In genomic region chr7:145106001-145106400, GRCh38 we compare ENCODE assay signal across 12 cellular contexts.
DNase-seq lines count a peak whose midpoint lies in the region; ATAC-seq and TF ChIP-seq lines count a peak whose summit lies in the region.
"Had no signal": no experiment of that assay in that cellular context is flagged by ENCODE, and none has a peak within 500 bp of the region (broad histone marks: within the 10 kb centered on the region; RNA-seq: fewer than 3 reads in every experiment).

No MANE protein-coding gene starts in this region.

- H3K4me1 ChIP-seq in mammary epithelial cell (ENCODE audit: insufficient read depth, low read length) (no peaks in the 10 kb centered on the region), left ventricle myocardium inferior (no peaks in the 10 kb centered on the region)
- H3K4me1 ChIP-seq: A549, sigmoid colon had no signal

- H3K4me3 ChIP-seq in mammary epithelial cell (replicated peaks in 1 of 3; ENCODE audit: insufficient read depth in 1 of 3, low read depth in 2 of 3, low read length in 3 of 3), result no peak overlapping the region
- no peak overlapping the region for H3K4me3 ChIP-seq in left ventricle myocardium inferior
- H3K4me3 ChIP-seq: A549, sigmoid colon had no signal

- dilution Hi-C loops in mammary epithelial cell (cut with HindIII; ENCODE audit: low sequenced_read_pairs), result no loop called here

- no peaks in the 10 kb centered on the region for H3K79me2 ChIP-seq in mammary epithelial cell (ENCODE audit: insufficient read depth, low read length)

- DNase-seq in MCF 10A (ENCODE audit: unreplicated experiment) (peak; percentile 61), mammary epithelial cell (no peak), NCI-H69 (lab: John Stamatoyannopoulos, UW) (peak; percentile 98), left ventricle myocardium inferior (peak; percentile 31), OCI-M1 (lab: John Stamatoyannopoulos, UW) (no peak), foreskin melanocyte (no peak)
- DNase-seq in activated T-cell treated with anti-CD3 and anti-CD28 coated beads, Interleukin-2, amount 50 U/mL, for 24 hours, result no peak
- DNase-seq: activated naive CD8-positive, alpha-beta T cell treated with anti-CD3 and anti-CD28 coated beads, Interleukin-2, amount 50 U/mL, for 24 hours; cortex of kidney; sigmoid colon had no signal

- BruUV-seq in MCF 10A (replicated peaks; lab: Mats Ljungman, UMichigan) (no TSS peak), mammary epithelial cell (replicated peaks; lab: Mats Ljungman, UMichigan) (no TSS peak)

- H3K27ac Mint-ChIP-seq in MCF 10A (ENCODE audit: low read depth, unreplicated experiment), result peak overlapping the region; percentile 20
- H3K27ac Mint-ChIP-seq in activated T-cell treated with anti-CD3 and anti-CD28 coated beads, Interleukin-2, amount 50 U/mL, for 24 hours, result no peak overlapping the region
- H3K27ac Mint-ChIP-seq: activated naive CD8-positive, alpha-beta T cell treated with anti-CD3 and anti-CD28 coated beads, Interleukin-2, amount 50 U/mL, for 24 hours had no signal

- H3K9me3 ChIP-seq in mammary epithelial cell (replicated peaks; ENCODE audit: insufficient read depth, low read length) (no peaks in the 10 kb centered on the region), left ventricle myocardium inferior (replicated peaks) (peaks cover 11% of the 10 kb centered on the region)
- H3K9me3 ChIP-seq: A549, sigmoid colon had no signal

- 0% methylated on average over 1 of the region's 1 CpG for WGBS in mammary epithelial cell (ENCODE audit: low coverage, missing lambda C conversion rate)

- H3K27ac ChIP-seq in mammary epithelial cell (ENCODE audit: insufficient read depth, low read depth, low read length) (no peak overlapping the region), left ventricle myocardium inferior (replicated peaks) (peak overlapping the region; percentile 31)
- H3K27ac ChIP-seq: A549, sigmoid colon had no signal

- peaks cover 16% of the 10 kb centered on the region for H3K4me1 Mint-ChIP-seq in MCF 10A (ENCODE audit: insufficient read depth, unreplicated experiment)
- no peaks in the 10 kb centered on the region for H3K4me1 Mint-ChIP-seq in activated T-cell treated with anti-CD3 and anti-CD28 coated beads, Interleukin-2, amount 50 U/mL, for 24 hours (ENCODE audit: low read depth)
- H3K4me1 Mint-ChIP-seq: activated naive CD8-positive, alpha-beta T cell treated with anti-CD3 and anti-CD28 coated beads, Interleukin-2, amount 50 U/mL, for 24 hours had no signal

- no peak overlapping the region for H3K4me2 ChIP-seq in mammary epithelial cell (ENCODE audit: insufficient read depth, low read depth, low read length)
- H3K4me2 ChIP-seq: A549 had no signal

- no peak overlapping the region for H3K9ac ChIP-seq in mammary epithelial cell (ENCODE audit: insufficient read depth, low read length)

- peaks cover 20% of the 10 kb centered on the region for H3K27me3 Mint-ChIP-seq in MCF 10A (ENCODE audit: insufficient read depth, unreplicated experiment)
- no peaks in the 10 kb centered on the region for H3K27me3 Mint-ChIP-seq in activated T-cell treated with anti-CD3 and anti-CD28 coated beads, Interleukin-2, amount 50 U/mL, for 24 hours
- H3K27me3 Mint-ChIP-seq: activated naive CD8-positive, alpha-beta T cell treated with anti-CD3 and anti-CD28 coated beads, Interleukin-2, amount 50 U/mL, for 24 hours had no signal

- no peak overlapping the region for H3K4me3 Mint-ChIP-seq in MCF 10A (ENCODE audit: unreplicated experiment)
- no peak overlapping the region for H3K4me3 Mint-ChIP-seq in activated T-cell treated with anti-CD3 and anti-CD28 coated beads, Interleukin-2, amount 50 U/mL, for 24 hours
- H3K4me3 Mint-ChIP-seq: activated naive CD8-positive, alpha-beta T cell treated with anti-CD3 and anti-CD28 coated beads, Interleukin-2, amount 50 U/mL, for 24 hours had no signal

- no peaks in the 10 kb centered on the region for H3K36me3 Mint-ChIP-seq in MCF 10A (ENCODE audit: insufficient read depth, unreplicated experiment)
- no peaks in the 10 kb centered on the region for H3K36me3 Mint-ChIP-seq in activated T-cell treated with anti-CD3 and anti-CD28 coated beads, Interleukin-2, amount 50 U/mL, for 24 hours (ENCODE audit: low read depth)

- H3K9me3 Mint-ChIP-seq in MCF 10A (ENCODE audit: unreplicated experiment), result peaks cover 7% of the 10 kb centered on the region
- H3K9me3 Mint-ChIP-seq in activated T-cell treated with anti-CD3 and anti-CD28 coated beads, Interleukin-2, amount 50 U/mL, for 24 hours, result peaks cover 7% of the 10 kb centered on the region

- CTCF ChIA-PET in MCF 10A (lab: Yijun Ruan, JAX), result interaction anchor here (0.7 kb wide), 1 partner anchor 1461 kb away, joined by 3 read pairs; no protein-coding TSS in a partner anchor
- CTCF ChIA-PET in mammary epithelial cell (lab: Charles Lee; ENCODE audit: low non-redundant PET), result no interaction called here

- H3K27me3 ChIP-seq in mammary epithelial cell (ENCODE audit: insufficient read depth, low read length) (no peaks in the 10 kb centered on the region), left ventricle myocardium inferior (ENCODE audit: low read depth) (no peaks in the 10 kb centered on the region)
- H3K27me3 ChIP-seq: sigmoid colon had no signal

- no peaks in the 10 kb centered on the region for H4K20me1 ChIP-seq in mammary epithelial cell (ENCODE audit: insufficient read depth, low read length)

- no peak for TF ChIP-seq CTCF in MCF 10A (IDR thresholded peaks at IDR 0.05; ENCODE audit: unreplicated experiment)
- no peak for TF ChIP-seq CTCF in mammary epithelial cell (conservative IDR thresholded peaks at IDR 0.05 in 1 of 2, IDR thresholded peaks at IDR 0.05 in 1 of 2; ENCODE audit: extremely low read depth in 1 of 2, insufficient read depth in 1 of 2, low read depth in 1 of 2, low read length in 2 of 2)
- no peak for TF ChIP-seq CTCF in left ventricle myocardium inferior (IDR thresholded peaks at IDR 0.05; ENCODE audit: borderline replicate concordance)

- no peak for ATAC-seq in GM19397 (IDR thresholded peaks at IDR 0.05; ENCODE audit: unreplicated experiment)
- ATAC-seq: A549; activated naive CD8-positive, alpha-beta T cell treated with anti-CD3 and anti-CD28 coated beads, Interleukin-2, amount 50 U/mL, for 24 hours had no signal

- POLR2A ChIA-PET in MCF 10A (lab: Yijun Ruan, JAX), result interaction anchor here (0.6 kb wide), 1 partner anchor 54 kb away, joined by 3 read pairs; no protein-coding TSS in a partner anchor

- no peak overlapping the region for H2AFZ ChIP-seq in mammary epithelial cell (ENCODE audit: low read depth, low read length)

- in situ Hi-C loops in mammary epithelial cell (cut with MboI; ENCODE audit: low sequenced_read_pairs in 2 of 2), result no loop called here

- H3K36me3 ChIP-seq in mammary epithelial cell (ENCODE audit: insufficient read depth, low read length), result no peaks in the 10 kb centered on the region
- H3K36me3 ChIP-seq in left ventricle myocardium inferior, result no peaks in the 10 kb centered on the region
- H3K36me3 ChIP-seq: sigmoid colon had no signal

- intact Hi-C loops in MCF 10A (cut with micrococcal nuclease), result no loop called here
- intact Hi-C loops in mammary epithelial cell (cut with micrococcal nuclease), result no loop called here
- intact Hi-C loops in left ventricle myocardium inferior (cut with micrococcal nuclease), result no loop called here

Comparison
In these comparisons a context has a peak if more than half of its experiments do, and no peak if none do; other contexts are left out.
1. DNase-seq: peak in MCF 10A (single experiment), NCI-H69 (single experiment) and left ventricle myocardium inferior (single experiment); none in mammary epithelial cell (single experiment), OCI-M1 (single experiment), foreskin melanocyte (single experiment) and activated T-cell treated with anti-CD3 and anti-CD28 coated beads, Interleukin-2, amount 50 U/mL, for 24 hours (single experiment).